Comparison of ENCODE assay signal across 8 cellular contexts in the genomic region with DNA sequence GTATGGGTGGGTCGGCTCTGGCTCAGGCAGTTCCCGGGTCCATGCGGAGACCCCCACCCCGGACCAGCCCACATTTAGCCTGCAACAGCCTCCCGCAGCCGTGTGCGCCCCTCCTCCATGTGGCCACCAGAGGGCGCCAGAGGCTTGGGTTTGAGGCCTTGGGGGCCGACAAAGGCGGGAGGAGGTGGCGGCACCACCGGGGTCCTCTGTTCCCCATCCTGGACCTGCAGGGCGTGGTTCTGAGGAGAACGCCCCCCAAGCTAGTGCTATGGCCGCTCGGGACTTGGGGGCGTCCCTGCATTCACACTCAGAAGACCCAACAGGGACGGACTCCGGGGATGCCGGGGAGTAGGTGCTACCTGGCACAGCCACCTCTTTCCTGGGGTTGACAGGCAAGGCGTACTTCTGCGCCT. TPM values are rescaled to one million over a fixed set of nuclear protein-coding genes. Genes with fewer than 3 reads are reported as not detected.
A peak's percentile ranks its signal among the peaks of the same experiment; 100 is the strongest.
DNase-seq lines count a peak whose midpoint lies in the region; ATAC-seq and TF ChIP-seq lines count a peak whose summit lies in the region.

No MANE protein-coding gene starts in this region.

- H3K36me3 ChIP-seq in WERI-Rb-1 = peaks cover 18% of the 10 kb centered on the region
- H3K36me3 ChIP-seq in brain microvascular endothelial cell (replicated peaks) = no peaks in the 10 kb centered on the region

- H3K4me3 ChIP-seq in WERI-Rb-1 (ENCODE audit: low read depth, low read length) = no peak overlapping the region
- H3K4me3 ChIP-seq in brain microvascular endothelial cell (ENCODE audit: low read depth, low read length) = no peak overlapping the region

- TF ChIP-seq CTCF in WERI-Rb-1 (IDR thresholded peaks at IDR 0.05; ENCODE audit: low read depth, low read length) (peak; percentile 92), brain microvascular endothelial cell (IDR thresholded peaks at IDR 0.05; ENCODE audit: low read depth, low read length, missing control alignments) (peak; percentile 95)

- ATAC-seq in HG03095 (IDR thresholded peaks at IDR 0.05; ENCODE audit: unreplicated experiment) = no peak
- ATAC-seq in HG03442 (IDR thresholded peaks at IDR 0.05; ENCODE audit: unreplicated experiment) = no peak

- H3K27ac ChIP-seq in WERI-Rb-1 = peak overlapping the region; percentile 29
- no peak overlapping the region for H3K27ac ChIP-seq in brain microvascular endothelial cell

- no peaks in the 10 kb centered on the region for H3K27me3 ChIP-seq in WERI-Rb-1 (ENCODE audit: insufficient read depth, low read depth, severe bottlenecking)
- peaks cover 6% of the 10 kb centered on the region for H3K27me3 ChIP-seq in brain microvascular endothelial cell (replicated peaks)

- in situ Hi-C loops in brain microvascular endothelial cell (cut with HindIII; ENCODE audit: low pct_ligation_motif_present, low sequenced_read_pairs) = no loop called here

- peak; percentile 53 for DNase-seq in EL
- peak; percentile 48 for DNase-seq in M059J (ENCODE audit: low read depth)
- DNase-seq in WERI-Rb-1 = peak; percentile 75
- no peak for DNase-seq in brain microvascular endothelial cell
- peak; percentile 80 for DNase-seq in left kidney (ENCODE audit: low read depth, low spot score)
- DNase-seq in stimulated activated CD4-positive, alpha-beta T cell treated with anti-CD3 and anti-CD28 coated beads, TNF-alpha, amount 100 ng/mL, for 24 hours (ENCODE audit: low read depth in 3 of 3) = peak; percentile 46 to 60 (median 56)

- H3K9me3 ChIP-seq in WERI-Rb-1 (ENCODE audit: severe bottlenecking) = no peaks in the 10 kb centered on the region

RNA-seq across cellular contexts. Expression of a gene that starts 16.5 kb away (rescaled TPM):
- 0.74 and 4.0 TPM in 2 replicates for total RNA-seq in M059J (2014; rRNA removed; shearing (Covaris generic))
